Comparison of ENCODE assay signal across 8 cellular contexts in the genomic region with DNA sequence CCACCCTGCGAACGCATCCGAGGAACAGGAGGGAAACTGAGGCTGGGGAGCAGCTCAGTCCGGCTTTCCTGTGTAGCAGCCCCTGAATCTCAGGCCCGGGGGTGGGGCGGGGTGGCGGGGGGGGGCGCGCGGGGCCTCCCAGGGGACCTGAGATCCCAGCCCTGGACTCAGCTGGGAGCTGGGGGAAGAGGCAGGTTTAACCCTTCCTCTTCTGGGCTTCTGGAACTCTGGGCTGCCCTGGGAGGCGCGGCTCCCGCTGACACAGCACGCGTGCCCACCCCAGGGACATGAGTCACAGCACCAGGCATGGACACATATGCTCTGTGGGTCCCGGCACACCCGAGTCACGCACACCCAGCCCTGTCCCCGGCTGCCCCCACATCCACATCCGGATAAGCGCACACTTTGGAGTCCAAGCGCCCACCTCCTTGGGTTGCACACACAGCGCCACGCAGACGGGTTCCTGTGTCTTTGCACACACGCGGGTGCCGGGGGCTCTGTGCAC.
DNase-seq lines count a peak whose midpoint lies in the region; ATAC-seq lines count a peak whose summit lies in the region.

No MANE protein-coding gene starts in this region.

- H3K4me1 ChIP-seq in ES-I3 (ENCODE audit: insufficient read depth, low read length) (peaks cover 19% of the 10 kb centered on the region), NT2/D1 (ENCODE audit: insufficient read depth, insufficient read length) (peaks cover 41% of the 10 kb centered on the region), iPS-15b (ENCODE audit: control insufficient read depth, insufficient read depth, low read length) (peaks cover 10% of the 10 kb centered on the region)

- H3K4me3 ChIP-seq in NT2/D1 (ENCODE audit: insufficient read length, low read depth) (peak overlapping the region; percentile 70), iPS-15b (ENCODE audit: low read depth, low read length) (peak overlapping the region; percentile 79)

- H3K9me3 ChIP-seq in ES-I3 (ENCODE audit: control insufficient read depth, insufficient read depth, low read length) (no peaks in the 10 kb centered on the region), NT2/D1 (ENCODE audit: insufficient read depth, low read length) (no peaks in the 10 kb centered on the region), iPS-15b (ENCODE audit: control insufficient read depth, insufficient read depth, low read length) (no peaks in the 10 kb centered on the region)

- H3K36me3 ChIP-seq in ES-I3 (ENCODE audit: insufficient read depth, low read length) (peaks cover 2% of the 10 kb centered on the region), NT2/D1 (ENCODE audit: insufficient read depth, insufficient read length, low read length) (peaks cover 23% of the 10 kb centered on the region), iPS-15b (ENCODE audit: control insufficient read depth, insufficient read depth, low read length) (peaks cover 6% of the 10 kb centered on the region)

- no peak for ATAC-seq in GM19328 (IDR thresholded peaks at IDR 0.05; ENCODE audit: unreplicated experiment)
- no peak for ATAC-seq in GM21381 (IDR thresholded peaks at IDR 0.05; ENCODE audit: unreplicated experiment)

- H3K27me3 ChIP-seq in NT2/D1 (ENCODE audit: insufficient read depth, insufficient read length) (peaks cover 15% of the 10 kb centered on the region), iPS-15b (ENCODE audit: control insufficient read depth, insufficient read depth, low read length) (no peaks in the 10 kb centered on the region)

- no peak for DNase-seq in NT2/D1 (ENCODE audit: low read depth, low spot score)
- peak; percentile 72 for DNase-seq in astrocyte of the hippocampus (ENCODE audit: low read depth, low spot score)
- peak; percentile 34 to 50 for DNase-seq in stimulated activated CD4-positive, alpha-beta T cell treated with anti-CD3 and anti-CD28 coated beads, Interleukin-4, amount 100 ng/mL, for 4 hours
- DNase-seq in NCI-H1105 (lab: John Stamatoyannopoulos, UW): no peak

- H3K9ac ChIP-seq in ES-I3 (ENCODE audit: low read depth, low read length) (peak overlapping the region; percentile 50), NT2/D1 (ENCODE audit: insufficient read length, low read depth) (peak overlapping the region; percentile 96), iPS-15b (ENCODE audit: low read depth, low read length) (peak overlapping the region; percentile 70)

Comparison
In these comparisons a context has a peak if more than half of its experiments do, and no peak if none do; other contexts are left out.
1. DNase-seq: peak in astrocyte of the hippocampus (single experiment) and stimulated activated CD4-positive, alpha-beta T cell treated with anti-CD3 and anti-CD28 coated beads, Interleukin-4, amount 100 ng/mL, for 4 hours (2 of 2); none in NT2/D1 (single experiment) and NCI-H1105 (single experiment).
2. Peak in every context shown above with its lines, with median percentiles within 50 percentile points of each other: H3K9ac ChIP-seq.